ENCODE assay signal across 21 cellular contexts in genomic region chr15:48785712-48786111, GRCh38.
"Had no signal": no experiment of that assay in that cellular context is flagged by ENCODE, and none has a peak within 500 bp of the region (broad histone marks: within the 10 kb centered on the region; RNA-seq: fewer than 3 reads in every experiment).

No MANE protein-coding gene starts in this region.

- DNase-seq: IMR-90, Kasumi-1, MM.1S, NCI-H1092 treated with DMSO at 0.1 percent for 48 hours, NCI-H1436, NCI-H187, NCI-H2029, NCI-H2081 treated with DMSO at 0.1 percent for 48 hours, NCI-H2171, NCI-H226, NCI-H446, NCI-H510A, NCI-H524 treated with DMSO at 0.1 percent for 48 hours, NCI-H69, NCI-H774, RPMI8226, SIG-M5 had no signal

- H3K27ac ChIP-seq: HL-60, KMS-11, SJSA1, SK-N-MC had no signal

- H3K27me3 ChIP-seq: SJSA1 had no signal

- H3K9me3 ChIP-seq: SJSA1 had no signal

- H3K4me1 ChIP-seq: SJSA1 had no signal

- H3K4me3 ChIP-seq: SJSA1, SK-N-MC had no signal
